ENCODE assay signal across 1 cellular context in the genomic region with DNA sequence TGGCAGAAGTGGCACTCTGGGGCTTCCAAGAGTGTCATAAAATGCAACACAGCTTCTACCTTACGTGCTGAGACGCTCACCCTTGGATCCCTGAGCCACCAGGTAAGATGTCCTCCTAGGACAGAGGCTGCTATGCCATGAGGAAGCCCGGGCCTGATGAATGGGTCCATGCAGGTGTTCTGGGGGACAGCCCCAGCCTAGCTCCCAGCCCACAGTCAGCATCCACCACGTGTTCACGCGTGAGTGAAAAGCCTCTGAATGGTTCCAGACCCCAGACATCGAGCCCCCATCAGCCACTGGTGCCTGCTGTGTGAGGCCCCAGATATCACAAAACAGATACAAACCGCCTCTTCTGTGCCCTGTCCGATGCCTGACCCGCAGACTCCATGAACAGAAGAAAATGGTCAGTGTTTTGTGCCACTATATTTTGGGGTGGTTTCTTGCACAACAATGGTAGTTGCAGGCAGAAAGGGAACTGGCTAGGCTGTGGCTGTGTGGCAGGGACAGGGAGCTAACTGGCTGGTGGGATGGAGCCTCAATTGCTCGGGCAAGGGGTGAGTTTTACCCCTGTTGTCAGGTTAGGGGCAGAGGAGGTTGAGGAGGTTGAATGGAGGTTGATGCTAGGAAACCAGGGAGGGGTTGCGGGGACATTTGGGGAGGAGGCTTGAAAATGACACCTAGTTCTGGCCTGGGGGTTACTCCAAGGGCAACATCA.
TF ChIP-seq lines count a peak whose summit lies in the region.

No MANE protein-coding gene starts in this region.

TF ChIP-seq in neural cell, 6 proteins besides CTCF, POLR2A, EP300 and RAD21:
- TF ChIP-seq, protein P1, sequence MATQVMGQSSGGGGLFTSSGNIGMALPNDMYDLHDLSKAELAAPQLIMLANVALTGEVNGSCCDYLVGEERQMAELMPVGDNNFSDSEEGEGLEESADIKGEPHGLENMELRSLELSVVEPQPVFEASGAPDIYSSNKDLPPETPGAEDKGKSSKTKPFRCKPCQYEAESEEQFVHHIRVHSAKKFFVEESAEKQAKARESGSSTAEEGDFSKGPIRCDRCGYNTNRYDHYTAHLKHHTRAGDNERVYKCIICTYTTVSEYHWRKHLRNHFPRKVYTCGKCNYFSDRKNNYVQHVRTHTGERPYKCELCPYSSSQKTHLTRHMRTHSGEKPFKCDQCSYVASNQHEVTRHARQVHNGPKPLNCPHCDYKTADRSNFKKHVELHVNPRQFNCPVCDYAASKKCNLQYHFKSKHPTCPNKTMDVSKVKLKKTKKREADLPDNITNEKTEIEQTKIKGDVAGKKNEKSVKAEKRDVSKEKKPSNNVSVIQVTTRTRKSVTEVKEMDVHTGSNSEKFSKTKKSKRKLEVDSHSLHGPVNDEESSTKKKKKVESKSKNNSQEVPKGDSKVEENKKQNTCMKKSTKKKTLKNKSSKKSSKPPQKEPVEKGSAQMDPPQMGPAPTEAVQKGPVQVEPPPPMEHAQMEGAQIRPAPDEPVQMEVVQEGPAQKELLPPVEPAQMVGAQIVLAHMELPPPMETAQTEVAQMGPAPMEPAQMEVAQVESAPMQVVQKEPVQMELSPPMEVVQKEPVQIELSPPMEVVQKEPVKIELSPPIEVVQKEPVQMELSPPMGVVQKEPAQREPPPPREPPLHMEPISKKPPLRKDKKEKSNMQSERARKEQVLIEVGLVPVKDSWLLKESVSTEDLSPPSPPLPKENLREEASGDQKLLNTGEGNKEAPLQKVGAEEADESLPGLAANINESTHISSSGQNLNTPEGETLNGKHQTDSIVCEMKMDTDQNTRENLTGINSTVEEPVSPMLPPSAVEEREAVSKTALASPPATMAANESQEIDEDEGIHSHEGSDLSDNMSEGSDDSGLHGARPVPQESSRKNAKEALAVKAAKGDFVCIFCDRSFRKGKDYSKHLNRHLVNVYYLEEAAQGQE (IDR thresholded peaks at IDR 0.05; ENCODE audit: borderline replicate concordance) = no peak
- no peak for TF ChIP-seq EZH2 (IDR thresholded peaks at IDR 0.05; ENCODE audit: borderline replicate concordance, insufficient read depth, low read length, poor library complexity, severe bottlenecking)
- TF ChIP-seq POLR2AphosphoS5 (IDR thresholded peaks at IDR 0.05) = no peak
- no peak for TF ChIP-seq SMC3 (conservative IDR thresholded peaks at IDR 0.05; ENCODE audit: poor library complexity)
- no peak for TF ChIP-seq TAF1 (IDR thresholded peaks at IDR 0.05; ENCODE audit: low read depth)
- TF ChIP-seq MXI1 (conservative IDR thresholded peaks at IDR 0.05; ENCODE audit: poor library complexity, severe bottlenecking) = no peak
